2 cellular contexts compared by ENCODE assay signal in the genomic region with DNA sequence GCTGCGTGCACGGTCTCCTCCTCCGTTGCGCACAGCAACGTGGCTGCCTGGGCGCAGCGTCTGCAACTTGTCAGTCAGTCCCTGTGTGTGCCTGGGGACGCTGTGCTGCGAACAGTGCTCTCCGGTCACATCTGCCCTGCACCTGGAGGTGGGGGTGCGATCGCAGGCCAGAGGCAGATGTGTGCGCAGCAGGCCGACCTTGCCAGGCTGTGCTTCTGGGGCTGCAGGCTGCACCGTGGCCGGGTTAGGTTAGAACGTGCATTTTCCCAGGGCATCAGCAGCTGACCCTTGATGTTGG.
TF ChIP-seq lines count a peak whose summit lies in the region.

No MANE protein-coding gene starts in this region.

TF ChIP-seq in liver, 16 proteins besides CTCF, POLR2A, EP300 and RAD21:
- TF ChIP-seq JUND (IDR thresholded peaks at IDR 0.05): no peak

TF ChIP-seq in HepG2, 621 proteins besides CTCF, POLR2A, EP300 and RAD21:
- TF ChIP-seq MYC (CRISPR knock-in tag; IDR thresholded peaks at IDR 0.05; ENCODE audit: borderline replicate concordance): no peak
